ENCODE assay signal across 21 cellular contexts in the genomic region with DNA sequence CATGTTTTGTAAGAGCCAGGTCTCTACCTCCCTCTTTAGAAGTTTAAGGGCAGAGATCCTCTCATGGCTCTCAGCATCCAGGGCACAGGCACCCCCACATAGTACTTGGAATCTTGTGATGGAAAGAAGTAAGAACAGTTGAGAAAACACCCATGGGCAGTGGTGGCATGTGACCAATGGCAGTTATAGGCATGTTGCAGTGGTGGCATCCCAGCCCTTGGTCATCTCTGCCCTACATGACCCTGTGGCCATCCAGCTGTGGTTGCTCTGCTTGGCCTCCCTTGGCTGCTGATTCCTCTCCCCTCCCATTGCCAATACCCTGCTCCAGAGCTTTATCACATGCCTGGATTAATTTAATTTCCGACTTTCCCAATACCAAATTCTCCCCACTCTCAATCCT. TPM values are rescaled to one million over a fixed set of nuclear protein-coding genes. Genes with fewer than 3 reads are reported as not detected.
A peak's percentile ranks its signal among the peaks of the same experiment; 100 is the strongest.
DNase-seq lines count a peak whose midpoint lies in the region; ATAC-seq and TF ChIP-seq lines count a peak whose summit lies in the region.
"Had no signal": no experiment of that assay in that cellular context is flagged by ENCODE, and none has a peak within 500 bp of the region (broad histone marks: within the 10 kb centered on the region; RNA-seq: fewer than 3 reads in every experiment).

No MANE protein-coding gene starts in this region.

- no peaks in the 10 kb centered on the region for H3K4me1 Mint-ChIP-seq in activated CD4-positive, alpha-beta T cell treated with anti-CD3 and anti-CD28 coated beads, Interleukin-2, amount 10 ng/mL, durations not matched to agents 24 days and 14 days
- no peaks in the 10 kb centered on the region for H3K4me1 Mint-ChIP-seq in activated CD4-positive, alpha-beta T cell treated with anti-CD3 and anti-CD28 coated beads, Interleukin-2, amount 10 ng/mL, durations not matched to agents 7 days and 5 days
- H3K4me1 Mint-ChIP-seq in stimulated activated effector memory CD8-positive, alpha-beta T cell treated with anti-CD3 and anti-CD28 coated beads, Interleukin-12 subunit alpha, Interleukin-12 subunit beta, amount 100 ng/mL, for 72 hours = no peaks in the 10 kb centered on the region
- H3K4me1 Mint-ChIP-seq: CD4-positive, alpha-beta memory T cell had no signal

- H3K4me3 Mint-ChIP-seq in activated CD4-positive, alpha-beta T cell treated with anti-CD3 and anti-CD28 coated beads, Interleukin-2, amount 10 ng/mL, durations not matched to agents 24 days and 14 days = no peak overlapping the region
- no peak overlapping the region for H3K4me3 Mint-ChIP-seq in activated CD4-positive, alpha-beta T cell treated with anti-CD3 and anti-CD28 coated beads, Interleukin-2, amount 10 ng/mL, durations not matched to agents 7 days and 5 days
- no peak overlapping the region for H3K4me3 Mint-ChIP-seq in stimulated activated effector memory CD8-positive, alpha-beta T cell treated with anti-CD3 and anti-CD28 coated beads, Interleukin-12 subunit alpha, Interleukin-12 subunit beta, amount 100 ng/mL, for 72 hours
- H3K4me3 Mint-ChIP-seq: CD14-positive monocyte had no signal

- peak overlapping the region; percentile 30 for H3K27ac Mint-ChIP-seq in activated CD4-positive, alpha-beta T cell treated with anti-CD3 and anti-CD28 coated beads, Interleukin-2, amount 10 ng/mL, durations not matched to agents 24 days and 14 days
- H3K27ac Mint-ChIP-seq in activated CD4-positive, alpha-beta T cell treated with anti-CD3 and anti-CD28 coated beads, Interleukin-2, amount 10 ng/mL, durations not matched to agents 7 days and 5 days = no peak overlapping the region
- no peak overlapping the region for H3K27ac Mint-ChIP-seq in stimulated activated effector memory CD8-positive, alpha-beta T cell treated with anti-CD3 and anti-CD28 coated beads, Interleukin-12 subunit alpha, Interleukin-12 subunit beta, amount 100 ng/mL, for 72 hours
- H3K27ac Mint-ChIP-seq: CD14-positive monocyte had no signal

- H3K4me3 ChIP-seq in Loucy (ENCODE audit: low read length, poor library complexity, severe bottlenecking) (no peak overlapping the region), stomach (no peak overlapping the region), BE2C (ENCODE audit: low read depth, low read length) (no peak overlapping the region)
- H3K4me3 ChIP-seq: A549, BLaER1, GM12878, GM23248 had no signal

- intact Hi-C loops in activated CD4-positive, alpha-beta T cell treated with anti-CD3 and anti-CD28 coated beads, Interleukin-2, amount 10 ng/mL, durations not matched to agents 24 days and 14 days (cut with micrococcal nuclease) = no loop called here
- intact Hi-C loops in stomach (cut with DNase I; ENCODE audit: low total_unique reads) = loop anchor here (5.0 kb wide), 1 partner anchor 57 kb away; no protein-coding TSS in a partner anchor

- H3K4me1 ChIP-seq in Loucy (ENCODE audit: insufficient read depth, low read length, poor library complexity, severe bottlenecking) (no peaks in the 10 kb centered on the region), stomach (no peaks in the 10 kb centered on the region), BE2C (no peaks in the 10 kb centered on the region; the same call in 1 of the 2 replicates)
- H3K4me1 ChIP-seq: A549, BLaER1 had no signal

- H4K20me1 ChIP-seq in Loucy (ENCODE audit: insufficient read depth, low read length, poor library complexity, severe bottlenecking) = no peaks in the 10 kb centered on the region
- H4K20me1 ChIP-seq: BLaER1 had no signal

- H3K9me2 ChIP-seq in Loucy (replicated peaks; ENCODE audit: low read depth, low read length) = no peaks in the 10 kb centered on the region

- 86 to 100% (median 95%) methylated on average over 1 of the region's 1 CpG for WGBS in stomach, 5 donors

- H3K36me3 Mint-ChIP-seq in activated CD4-positive, alpha-beta T cell treated with anti-CD3 and anti-CD28 coated beads, Interleukin-2, amount 10 ng/mL, durations not matched to agents 24 days and 14 days (ENCODE audit: low read depth) = no peaks in the 10 kb centered on the region
- no peaks in the 10 kb centered on the region for H3K36me3 Mint-ChIP-seq in activated CD4-positive, alpha-beta T cell treated with anti-CD3 and anti-CD28 coated beads, Interleukin-2, amount 10 ng/mL, durations not matched to agents 7 days and 5 days (ENCODE audit: low read depth)
- H3K36me3 Mint-ChIP-seq in stimulated activated effector memory CD8-positive, alpha-beta T cell treated with anti-CD3 and anti-CD28 coated beads, Interleukin-12 subunit alpha, Interleukin-12 subunit beta, amount 100 ng/mL, for 72 hours = no peaks in the 10 kb centered on the region
- H3K36me3 Mint-ChIP-seq: CD14-positive monocyte; CD4-positive, alpha-beta memory T cell had no signal

- POLR2A ChIA-PET in activated CD4-positive, alpha-beta T cell treated with anti-CD3 and anti-CD28 coated beads, Interleukin-2, amount 10 ng/mL, durations not matched to agents 7 days and 5 days (lab: Charles Lee) = no interaction called here

- H2AFZ ChIP-seq in Loucy (ENCODE audit: low read length) = peak overlapping the region; percentile 17; the same call in 1 of the 2 replicates
- H2AFZ ChIP-seq: GM23248 had no signal

- no peak for TF ChIP-seq POLR2A in stomach (IDR thresholded peaks at IDR 0.05)

- no peak overlapping the region for H3K4me2 ChIP-seq in Loucy (ENCODE audit: low read depth, low read length, poor library complexity, severe bottlenecking)
- H3K4me2 ChIP-seq: A549, BLaER1 had no signal

- H3K27me3 ChIP-seq in Loucy (ENCODE audit: insufficient read depth, low read length, poor library complexity, severe bottlenecking) (no peaks in the 10 kb centered on the region), stomach (no peaks in the 10 kb centered on the region), BE2C (no peaks in the 10 kb centered on the region)
- H3K27me3 ChIP-seq: BLaER1 had no signal

- H3F3A ChIP-seq in Loucy (ENCODE audit: low read depth) = no peaks in the 10 kb centered on the region

- no peak overlapping the region for H3K9ac ChIP-seq in Loucy (ENCODE audit: low read depth, low read length, poor library complexity, severe bottlenecking)
- H3K9ac ChIP-seq: BLaER1, GM23248 had no signal

- no peaks in the 10 kb centered on the region for H3K36me3 ChIP-seq in Loucy (ENCODE audit: insufficient read depth, low read length)
- H3K36me3 ChIP-seq in stomach = peaks cover 0 to 19% (median 7%) of the 10 kb centered on the region in 4 donors
- H3K36me3 ChIP-seq in BE2C = no peaks in the 10 kb centered on the region
- H3K36me3 ChIP-seq: BLaER1 had no signal

- no peak for DNase-seq in activated CD4-positive, alpha-beta T cell treated with anti-CD3 and anti-CD28 coated beads, Interleukin-2, amount 10 ng/mL, durations not matched to agents 24 days and 14 days
- DNase-seq in activated CD4-positive, alpha-beta T cell treated with anti-CD3 and anti-CD28 coated beads, Interleukin-2, amount 10 ng/mL, durations not matched to agents 7 days and 5 days = no peak
- DNase-seq in mesenteric fat pad (ENCODE audit: low spot score) (peak; percentile 73), stomach (peak; percentile 0), BE2C (no peak), DMS153 (lab: John Stamatoyannopoulos, UW) (no peak)
- no peak for DNase-seq in stimulated activated effector memory CD8-positive, alpha-beta T cell treated with anti-CD3 and anti-CD28 coated beads, Interleukin-12 subunit alpha, Interleukin-12 subunit beta, amount 100 ng/mL, for 72 hours (ENCODE audit: low spot score in 2 of 2)
- DNase-seq: AML-193; Calu3; CD4-positive, alpha-beta memory T cell; DMS53; DND-41; EL; GM23248; HCEC 1CT had no signal

- no peak overlapping the region for H3K27ac ChIP-seq in stomach
- H3K27ac ChIP-seq: 22Rv1, A549, BLaER1, GM23248 had no signal

- no peak for ATAC-seq in stimulated activated effector memory CD8-positive, alpha-beta T cell treated with anti-CD3 and anti-CD28 coated beads, Interleukin-12 subunit alpha, Interleukin-12 subunit beta, amount 100 ng/mL, for 72 hours
- ATAC-seq: GM12878 had no signal

- H3K27me3 Mint-ChIP-seq in activated CD4-positive, alpha-beta T cell treated with anti-CD3 and anti-CD28 coated beads, Interleukin-2, amount 10 ng/mL, durations not matched to agents 24 days and 14 days = peaks cover 19% of the 10 kb centered on the region
- H3K27me3 Mint-ChIP-seq in activated CD4-positive, alpha-beta T cell treated with anti-CD3 and anti-CD28 coated beads, Interleukin-2, amount 10 ng/mL, durations not matched to agents 7 days and 5 days = peaks cover 20% of the 10 kb centered on the region

- CTCF ChIA-PET in activated CD4-positive, alpha-beta T cell treated with anti-CD3 and anti-CD28 coated beads, Interleukin-2, amount 10 ng/mL, durations not matched to agents 7 days and 5 days (lab: Charles Lee) = interaction anchor here (0.6 to 1.3 kb wide), 2 partner anchors 10 to 357 kb away, joined by 3 to 4 read pairs; no protein-coding TSS in a partner anchor

- TF ChIP-seq CTCF in Loucy (conservative IDR thresholded peaks at IDR 0.05; ENCODE audit: low read length) (no peak), stomach (IDR thresholded peaks at IDR 0.05) (no peak), BE2C (IDR thresholded peaks at IDR 0.05; ENCODE audit: low read depth, low read length) (no peak)

- no peaks in the 10 kb centered on the region for H3K9me3 ChIP-seq in Loucy (ENCODE audit: insufficient read depth, low read depth, low read length)
- no peaks in the 10 kb centered on the region for H3K9me3 ChIP-seq in stomach
- H3K9me3 ChIP-seq in BE2C = no peaks in the 10 kb centered on the region; the same call in 1 of the 2 replicates
- H3K9me3 ChIP-seq: A549, BLaER1 had no signal

- H3K9me3 Mint-ChIP-seq in activated CD4-positive, alpha-beta T cell treated with anti-CD3 and anti-CD28 coated beads, Interleukin-2, amount 10 ng/mL, durations not matched to agents 24 days and 14 days = no peaks in the 10 kb centered on the region
- H3K9me3 Mint-ChIP-seq in activated CD4-positive, alpha-beta T cell treated with anti-CD3 and anti-CD28 coated beads, Interleukin-2, amount 10 ng/mL, durations not matched to agents 7 days and 5 days = no peaks in the 10 kb centered on the region
- no peaks in the 10 kb centered on the region for H3K9me3 Mint-ChIP-seq in stimulated activated effector memory CD8-positive, alpha-beta T cell treated with anti-CD3 and anti-CD28 coated beads, Interleukin-12 subunit alpha, Interleukin-12 subunit beta, amount 100 ng/mL, for 72 hours
- H3K9me3 Mint-ChIP-seq: CD14-positive monocyte; CD4-positive, alpha-beta memory T cell had no signal

- no peaks in the 10 kb centered on the region for H3K79me2 ChIP-seq in Loucy (ENCODE audit: insufficient read depth, low read length)

- no peak for TF ChIP-seq EP300 in stomach (IDR thresholded peaks at IDR 0.05)

RNA-seq across cellular contexts. Expression of a gene that starts 13.3 kb away (rescaled TPM):
- total RNA-seq in activated CD4-positive, alpha-beta T cell treated with anti-CD3 and anti-CD28 coated beads, Interleukin-2, amount 10 ng/mL, durations not matched to agents 24 days and 14 days = 79.7 and 79.8 TPM in 2 replicates
- total RNA-seq in activated CD4-positive, alpha-beta T cell treated with anti-CD3 and anti-CD28 coated beads, Interleukin-2, amount 10 ng/mL, durations not matched to agents 7 days and 5 days = 10 to 100 TPM; 48.0 to 51.8 TPM
- total RNA-seq in mesenteric fat pad (8.3 TPM), stomach (10 to 100 TPM in 3 of 5 donors, 1 to 10 TPM in 2; 3.1 to 31.5 (median 13.8) TPM)
- 1 to 10 TPM; 5.7 to 8.1 (median 6.2) TPM for polyA plus RNA-seq in stomach
- 19.9 TPM for polyA plus RNA-seq in BE2C (2012; ENCODE audit: insufficient read depth, insufficient read length, low read depth)

RNA-seq across cellular contexts. Expression of a gene that starts 20.6 kb away (rescaled TPM):
- not detected in 2 replicates for total RNA-seq in activated CD4-positive, alpha-beta T cell treated with anti-CD3 and anti-CD28 coated beads, Interleukin-2, amount 10 ng/mL, durations not matched to agents 24 days and 14 days
- total RNA-seq in activated CD4-positive, alpha-beta T cell treated with anti-CD3 and anti-CD28 coated beads, Interleukin-2, amount 10 ng/mL, durations not matched to agents 7 days and 5 days = not detected
- 1.4 TPM for total RNA-seq in mesenteric fat pad
- 100 to 1,000 TPM in 3 of 5 donors, 10 to 100 TPM in 2; 19.3 to 509 (median 119) TPM for total RNA-seq in stomach
- polyA plus RNA-seq in stomach = 10 to 100 TPM; 24.6 to 82.9 (median 73.9) TPM
- polyA plus RNA-seq in BE2C (2012; ENCODE audit: insufficient read depth, insufficient read length, low read depth) = 1.2 TPM
- total RNA-seq: CD4-positive, alpha-beta memory T cell had no signal
- polyA plus RNA-seq: CD14-positive monocyte; CD4-positive, alpha-beta memory T cell; GM23248 had no signal

Comparison
In these comparisons a context has a peak if more than half of its experiments do, and no peak if none do; other contexts are left out.
1. DNase-seq: peak in mesenteric fat pad (single experiment) and stomach (single experiment); none in activated CD4-positive, alpha-beta T cell treated with anti-CD3 and anti-CD28 coated beads, Interleukin-2, amount 10 ng/mL, durations not matched to agents 24 days and 14 days (single experiment), activated CD4-positive, alpha-beta T cell treated with anti-CD3 and anti-CD28 coated beads, Interleukin-2, amount 10 ng/mL, durations not matched to agents 7 days and 5 days (single experiment), stimulated activated effector memory CD8-positive, alpha-beta T cell treated with anti-CD3 and anti-CD28 coated beads, Interleukin-12 subunit alpha, Interleukin-12 subunit beta, amount 100 ng/mL, for 72 hours (0 of 2), BE2C (single experiment) and DMS153 (single experiment).